12 cellular contexts compared by ENCODE assay signal in genomic region chr16:79283578-79283977, GRCh38.
DNase-seq lines count a peak whose midpoint lies in the region; ATAC-seq lines count a peak whose summit lies in the region.
"Had no signal": no experiment of that assay in that cellular context is flagged by ENCODE, and none has a peak within 500 bp of the region (broad histone marks: within the 10 kb centered on the region; RNA-seq: fewer than 3 reads in every experiment).

No MANE protein-coding gene starts in this region.

- DNase-seq in T-helper 9 cell (peak; percentile 9), memory B cell (ENCODE audit: low spot score in 2 of 2) (no peak), hypothalamus (lab: John Stamatoyannopoulos, UW) (no peak), GOT3 (lab: John Stamatoyannopoulos, UW) (no peak)
- DNase-seq: amniotic stem cell; cortex of kidney; H7; NCI-H187 treated with DMSO at 0.1 percent for 48 hours; NK-92 treated with Interleukin-12 subunit alpha and Interleukin-12 subunit beta, amount 100 ng/mL, for 24 hours had no signal

- H3K4me1 Mint-ChIP-seq in memory B cell, result peaks cover 14% of the 10 kb centered on the region

- H3K27me3 Mint-ChIP-seq in memory B cell, result peaks cover 13% of the 10 kb centered on the region

- H3K27ac Mint-ChIP-seq in memory B cell, result no peak overlapping the region

- H3K4me3 Mint-ChIP-seq in memory B cell, result no peak overlapping the region

- peak; percentile 35 for ATAC-seq in GM18502 (IDR thresholded peaks at IDR 0.05; ENCODE audit: poor library complexity, unreplicated experiment)
- ATAC-seq in GM21515 (IDR thresholded peaks at IDR 0.05; ENCODE audit: unreplicated experiment), result peak; percentile 42
- ATAC-seq in memory B cell (ENCODE audit: low read depth), result peak; percentile 34
- ATAC-seq in GM19452 (IDR thresholded peaks at IDR 0.05; ENCODE audit: unreplicated experiment), result no peak

- no peaks in the 10 kb centered on the region for H3K36me3 Mint-ChIP-seq in memory B cell

- no peaks in the 10 kb centered on the region for H3K9me3 Mint-ChIP-seq in memory B cell
